1 cellular context compared by ENCODE assay signal in genomic region chr20:10109621-10110020, GRCh38.
TF ChIP-seq lines count a peak whose summit lies in the region.

No MANE protein-coding gene starts in this region.

TF ChIP-seq in GM23338, 12 proteins besides CTCF, POLR2A, EP300 and RAD21 (continued from another document):
- TF ChIP-seq, protein P1, sequence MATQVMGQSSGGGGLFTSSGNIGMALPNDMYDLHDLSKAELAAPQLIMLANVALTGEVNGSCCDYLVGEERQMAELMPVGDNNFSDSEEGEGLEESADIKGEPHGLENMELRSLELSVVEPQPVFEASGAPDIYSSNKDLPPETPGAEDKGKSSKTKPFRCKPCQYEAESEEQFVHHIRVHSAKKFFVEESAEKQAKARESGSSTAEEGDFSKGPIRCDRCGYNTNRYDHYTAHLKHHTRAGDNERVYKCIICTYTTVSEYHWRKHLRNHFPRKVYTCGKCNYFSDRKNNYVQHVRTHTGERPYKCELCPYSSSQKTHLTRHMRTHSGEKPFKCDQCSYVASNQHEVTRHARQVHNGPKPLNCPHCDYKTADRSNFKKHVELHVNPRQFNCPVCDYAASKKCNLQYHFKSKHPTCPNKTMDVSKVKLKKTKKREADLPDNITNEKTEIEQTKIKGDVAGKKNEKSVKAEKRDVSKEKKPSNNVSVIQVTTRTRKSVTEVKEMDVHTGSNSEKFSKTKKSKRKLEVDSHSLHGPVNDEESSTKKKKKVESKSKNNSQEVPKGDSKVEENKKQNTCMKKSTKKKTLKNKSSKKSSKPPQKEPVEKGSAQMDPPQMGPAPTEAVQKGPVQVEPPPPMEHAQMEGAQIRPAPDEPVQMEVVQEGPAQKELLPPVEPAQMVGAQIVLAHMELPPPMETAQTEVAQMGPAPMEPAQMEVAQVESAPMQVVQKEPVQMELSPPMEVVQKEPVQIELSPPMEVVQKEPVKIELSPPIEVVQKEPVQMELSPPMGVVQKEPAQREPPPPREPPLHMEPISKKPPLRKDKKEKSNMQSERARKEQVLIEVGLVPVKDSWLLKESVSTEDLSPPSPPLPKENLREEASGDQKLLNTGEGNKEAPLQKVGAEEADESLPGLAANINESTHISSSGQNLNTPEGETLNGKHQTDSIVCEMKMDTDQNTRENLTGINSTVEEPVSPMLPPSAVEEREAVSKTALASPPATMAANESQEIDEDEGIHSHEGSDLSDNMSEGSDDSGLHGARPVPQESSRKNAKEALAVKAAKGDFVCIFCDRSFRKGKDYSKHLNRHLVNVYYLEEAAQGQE (IDR thresholded peaks at IDR 0.05; ENCODE audit: unreplicated experiment), result no peak
- no peak for TF ChIP-seq JUNB (IDR thresholded peaks at IDR 0.05; ENCODE audit: unreplicated experiment)
- no peak for TF ChIP-seq ZNF331 (CRISPR knock-in tag; IDR thresholded peaks at IDR 0.05; ENCODE audit: low read depth)
TF ChIP-seq in GM23338: peak in this region for 0.
